8 cellular contexts compared by ENCODE assay signal in the genomic region with DNA sequence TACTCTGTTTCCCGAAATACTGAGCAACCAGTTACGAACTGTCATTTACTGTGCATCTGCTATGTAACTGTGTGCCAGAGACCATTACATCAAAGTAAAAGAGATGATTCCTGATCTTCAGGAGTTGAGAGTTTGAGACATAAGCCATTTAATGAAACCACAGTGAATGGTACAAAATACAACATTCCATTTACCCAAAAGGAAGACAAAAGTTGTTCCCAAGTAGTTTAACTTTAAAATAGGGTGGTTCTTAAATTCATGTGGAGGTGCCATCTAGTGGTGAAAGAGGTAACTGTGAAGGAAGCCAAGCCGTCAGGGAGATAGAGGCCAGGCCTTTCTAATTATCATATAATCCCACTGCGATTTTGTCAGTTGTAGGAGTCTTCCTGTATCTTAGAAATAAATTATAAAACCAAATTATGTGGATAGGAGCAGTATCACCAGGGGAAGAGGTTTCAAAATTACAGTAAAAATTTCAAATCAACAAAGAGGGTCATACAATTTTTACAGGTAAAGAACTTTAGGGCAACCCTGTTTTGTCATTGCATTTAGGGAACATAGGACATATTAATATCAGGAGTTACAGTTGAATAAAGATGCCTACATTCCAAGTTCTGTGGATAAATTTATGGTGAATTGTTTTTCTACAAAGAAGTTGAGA.
DNase-seq lines count a peak whose midpoint lies in the region; ATAC-seq and TF ChIP-seq lines count a peak whose summit lies in the region.

No MANE protein-coding gene starts in this region.

- H2AFZ ChIP-seq in Karpas-422 (ENCODE audit: low read length) = no peak overlapping the region

- H3K9ac ChIP-seq in Karpas-422 (ENCODE audit: low read length) (no peak overlapping the region), endodermal cell (ENCODE audit: extremely low read depth, low read length, poor library complexity, severe bottlenecking) (no peak overlapping the region)

- peaks cover 23% of the 10 kb centered on the region for H3K4me1 Mint-ChIP-seq in endodermal cell

- H3K4me2 ChIP-seq in Karpas-422 (ENCODE audit: low read depth, low read length, poor library complexity, severe bottlenecking) = no peak overlapping the region

- H3K27me3 Mint-ChIP-seq in endodermal cell (ENCODE audit: insufficient read depth) = peaks cover 8% of the 10 kb centered on the region

- H3K4me3 Mint-ChIP-seq in endodermal cell = no peak overlapping the region

- H3K4me1 ChIP-seq in Karpas-422 (ENCODE audit: low read length) (no peaks in the 10 kb centered on the region), endodermal cell (ENCODE audit: control insufficient read depth, insufficient read depth, low read length) (peaks cover 7% of the 10 kb centered on the region)

- no peaks in the 10 kb centered on the region for H3K27me3 ChIP-seq in Karpas-422 (ENCODE audit: low read length)
- H3K27me3 ChIP-seq in endodermal cell (ENCODE audit: control insufficient read depth, insufficient read depth, low read length, poor library complexity, severe bottlenecking) = peaks cover 27% of the 10 kb centered on the region

- H3K79me2 ChIP-seq in Karpas-422 (ENCODE audit: low read length) = no peaks in the 10 kb centered on the region

- peaks cover 2% of the 10 kb centered on the region for H3K9me3 Mint-ChIP-seq in endodermal cell

- H3K4me3 ChIP-seq in Karpas-422 (ENCODE audit: low read length) = no peak overlapping the region
- H3K4me3 ChIP-seq in endodermal cell (ENCODE audit: low read length) = no peak overlapping the region

- in situ Hi-C loops in SK-MEL-5 (cut with HindIII; ENCODE audit: low pct_unique_long_range_greater_than_20kb, low sequenced_read_pairs) = no loop called here

- H3K9me3 ChIP-seq in Karpas-422 (ENCODE audit: low read length) = no peaks in the 10 kb centered on the region
- no peaks in the 10 kb centered on the region for H3K9me3 ChIP-seq in endodermal cell (ENCODE audit: control insufficient read depth, low read length)

- no peak overlapping the region for H3K27ac ChIP-seq in Karpas-422 (ENCODE audit: low read length)
- no peak overlapping the region for H3K27ac ChIP-seq in endodermal cell (ENCODE audit: low read depth, low read length)

- 100% methylated on average over 2 of the region's 4 CpGs for WGBS in endodermal cell (ENCODE audit: insufficient coverage in 1 of 2, insufficient read length in 1 of 2), 2 experiments

- peak; percentile 93 for TF ChIP-seq CTCF in endodermal cell (conservative IDR thresholded peaks at IDR 0.05)

- no peaks in the 10 kb centered on the region for H3K9me2 ChIP-seq in Karpas-422 (replicated peaks; ENCODE audit: insufficient read depth, low read length)

- no peaks in the 10 kb centered on the region for H4K20me1 ChIP-seq in Karpas-422 (ENCODE audit: insufficient read depth, low read depth, low read length)

- ATAC-seq in GM21717 (IDR thresholded peaks at IDR 0.05; ENCODE audit: unreplicated experiment) (no peak), HG03442 (IDR thresholded peaks at IDR 0.05; ENCODE audit: unreplicated experiment) (no peak)

- no peak overlapping the region for H3K27ac Mint-ChIP-seq in endodermal cell

- no peaks in the 10 kb centered on the region for H3K36me3 Mint-ChIP-seq in endodermal cell (ENCODE audit: low read depth)

- DNase-seq in SHP77 (lab: John Stamatoyannopoulos, UW) (peak; percentile 8 to 28), SHP77 treated with DMSO at 0.1 percent for 48 hours (lab: John Stamatoyannopoulos, UW) (no peak), Karpas-422 (peak; percentile 80), SK-MEL-5 (ENCODE audit: low read depth, low spot score) (peak; percentile 76), endodermal cell (peak; percentile 67), midbrain (lab: John Stamatoyannopoulos, UW) (peak; percentile 49)

- H3K36me3 ChIP-seq in Karpas-422 (ENCODE audit: insufficient read depth, low read length) (no peaks in the 10 kb centered on the region), endodermal cell (ENCODE audit: control insufficient read depth, insufficient read depth, low read length) (no peaks in the 10 kb centered on the region)
